ENCODE assay signal across 25 cellular contexts in the genomic region with DNA sequence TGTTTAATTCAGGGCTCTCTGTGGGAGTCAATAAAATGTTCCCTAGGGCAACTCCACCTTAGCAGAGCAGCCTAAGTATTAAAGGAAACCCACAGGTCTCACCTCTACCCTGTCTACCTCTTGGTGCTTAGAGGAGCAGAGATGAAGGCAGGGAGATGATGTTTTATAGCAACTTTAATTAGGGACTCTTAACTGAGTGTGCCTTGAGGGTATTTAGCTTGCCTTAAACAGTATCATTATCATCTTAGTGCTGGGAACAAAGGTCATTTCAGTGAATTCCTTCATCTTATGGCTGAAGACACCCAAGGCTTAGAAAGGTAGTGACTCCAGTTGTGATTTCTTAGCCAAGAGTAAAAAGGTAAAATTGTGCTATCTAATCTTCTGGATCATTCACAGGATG. TPM values are rescaled to one million over a fixed set of nuclear protein-coding genes. Genes with fewer than 3 reads are reported as not detected.
"Had no signal": no experiment of that assay in that cellular context is flagged by ENCODE, and none has a peak within 500 bp of the region (broad histone marks: within the 10 kb centered on the region; RNA-seq: fewer than 3 reads in every experiment).

No MANE protein-coding gene starts in this region.

- H3K4me3 ChIP-seq: coronary artery, esophagus muscularis mucosa, ovary, psoas muscle, right atrium auricular region, thyroid gland had no signal

- H3K27me3 ChIP-seq: esophagus muscularis mucosa, neutrophil, ovary, right atrium auricular region, thyroid gland had no signal

- H3K9me3 ChIP-seq: esophagus muscularis mucosa, neutrophil, ovary, psoas muscle, right atrium auricular region, thyroid gland had no signal

- DNase-seq: activated CD4-positive, alpha-beta memory T cell treated with anti-CD3 and anti-CD28 coated beads for 36 hours; activated CD4-positive, alpha-beta T cell treated with anti-CD3 and anti-CD28 coated beads for 48 hours; activated CD4-positive, CD25-positive, alpha-beta regulatory T cell; activated effector memory CD4-positive, alpha-beta T cell treated with anti-CD3 and anti-CD28 coated beads, Interleukin-2, amount 50 U/mL, for 16 hours; activated naive CD4-positive, alpha-beta T cell treated with anti-CD3 and anti-CD28 coated beads, Interleukin-2, amount 10 ng/mL, durations not matched to agents 7 days and 5 days; amygdala; glutamatergic neuron; hippocampal formation; left ventricle myocardium superior; midbrain; ovary; psoas muscle; stimulated activated CD4-positive, alpha-beta T cell treated with anti-CD3 and anti-CD28 coated beads, Interleukin-12 subunit alpha, Interleukin-12 subunit beta, amount 100 ng/mL, for 4 hours; stimulated activated CD4-positive, alpha-beta T cell treated with anti-CD3 and anti-CD28 coated beads, Interleukin-4, amount 100 ng/mL, for 4 hours; substantia nigra; T-helper 9 cell; thyroid gland had no signal

- H3K4me1 ChIP-seq: psoas muscle, right atrium auricular region, thyroid gland had no signal

- H3K36me3 ChIP-seq: ovary had no signal

- H3K27ac ChIP-seq: coronary artery, esophagus muscularis mucosa, neutrophil, ovary, psoas muscle, right atrium auricular region, thyroid gland had no signal

- ATAC-seq: left ventricle myocardium superior, psoas muscle had no signal

RNA-seq across cellular contexts. Expression of gene VIL1, which starts 26.7 kb away (rescaled TPM):
- total RNA-seq: activated CD4-positive, alpha-beta memory T cell treated with anti-CD3 and anti-CD28 coated beads for 36 hours; bronchial epithelial cell; frontal cortex; left ventricle myocardium superior; myocyte; psoas muscle; right atrium auricular region; thyroid gland; ureter had no signal
